In the genomic region with DNA sequence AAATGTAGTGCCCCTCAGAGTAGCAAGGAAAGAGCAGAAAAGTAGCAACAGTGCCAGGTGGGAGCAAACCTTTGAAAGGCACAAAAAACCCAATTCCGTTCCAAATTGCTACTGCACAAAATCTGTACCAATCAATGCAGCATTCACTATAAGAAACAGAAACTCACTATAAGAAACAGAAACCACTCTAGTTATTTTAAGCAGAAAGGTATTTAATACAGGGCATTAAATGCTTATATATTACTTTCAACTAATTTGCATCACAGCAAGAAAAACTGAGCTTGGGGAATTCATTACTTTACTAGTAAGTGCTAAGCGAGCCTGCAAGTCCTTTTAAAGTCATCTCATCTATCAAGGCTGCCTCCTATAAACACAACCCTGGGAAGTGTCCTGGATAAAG, we compare ENCODE assay signal across 18 cellular contexts.
A peak's percentile ranks its signal among the peaks of the same experiment; 100 is the strongest.
DNase-seq lines count a peak whose midpoint lies in the region; ATAC-seq and TF ChIP-seq lines count a peak whose summit lies in the region.
"Had no signal": no experiment of that assay in that cellular context is flagged by ENCODE, and none has a peak within 500 bp of the region (broad histone marks: within the 10 kb centered on the region; RNA-seq: fewer than 3 reads in every experiment).

No MANE protein-coding gene starts in this region.

- H3K4me3 ChIP-seq in OCI-LY3 (ENCODE audit: low read length) = no peak overlapping the region
- no peak overlapping the region for H3K4me3 ChIP-seq in dorsolateral prefrontal cortex
- H3K4me3 ChIP-seq in SK-N-SH (ENCODE audit: low read depth in 2 of 2, low read length in 1 of 2) = no peak overlapping the region
- H3K4me3 ChIP-seq: K562 had no signal

- H3K27me3 ChIP-seq in OCI-LY3 (ENCODE audit: low read depth, low read length) = no peaks in the 10 kb centered on the region
- H3K27me3 ChIP-seq in dorsolateral prefrontal cortex = peaks cover 0 to 3% (median 0%) of the 10 kb centered on the region in 45 donors
- H3K27me3 ChIP-seq in SK-N-SH (ENCODE audit: insufficient read depth) = no peaks in the 10 kb centered on the region

- H3K9ac ChIP-seq in OCI-LY3 (ENCODE audit: low read length) (no peak overlapping the region), SK-N-SH (no peak overlapping the region)

- H2AFZ ChIP-seq in OCI-LY3 (ENCODE audit: low read depth, low read length) = no peak overlapping the region
- no peak overlapping the region for H2AFZ ChIP-seq in SK-N-SH (ENCODE audit: low read depth)

- H3K4me2 ChIP-seq in OCI-LY3 (ENCODE audit: low read length) (peak overlapping the region; percentile 24; the same call in 1 of the 2 replicates), SK-N-SH (no peak overlapping the region)

- DNase-seq in dorsolateral prefrontal cortex (no peak), DMS53 treated with DMSO at 0.1 percent for 48 hours (lab: John Stamatoyannopoulos, UW; ENCODE audit: unreplicated experiment) (no peak), SK-N-SH (no peak)
- DNase-seq: BE2C; CD4-positive, alpha-beta memory T cell; COR-L47; DMS153; DND-41; GDM1; HCEC 1CT; HFFc6; Karpas-422 had no signal

- intact Hi-C loops in dorsolateral prefrontal cortex (cut with DNase I) = no loop called here

- H3K36me3 ChIP-seq in OCI-LY3 (replicated peaks; ENCODE audit: low read depth, low read length) = no peaks in the 10 kb centered on the region
- H3K36me3 ChIP-seq in SK-N-SH (replicated peaks in 1 of 2; ENCODE audit: control insufficient read depth in 1 of 2, insufficient read depth in 2 of 2, low read length in 1 of 2) = no peaks in the 10 kb centered on the region
- H3K36me3 ChIP-seq: BE2C had no signal

- no peak for TF ChIP-seq EP300 in SK-N-SH (IDR thresholded peaks at IDR 0.05; ENCODE audit: borderline replicate concordance in 1 of 2, low read depth in 1 of 2, low read length in 1 of 2)

- H3K4me1 ChIP-seq in OCI-LY3 (ENCODE audit: low read length) (peaks cover 12% of the 10 kb centered on the region), SK-N-SH (ENCODE audit: control insufficient read depth in 1 of 2, insufficient read depth in 2 of 2, low read depth in 1 of 2, low read length in 1 of 2) (no peaks in the 10 kb centered on the region)
- H3K4me1 ChIP-seq: BE2C had no signal

- H4K20me1 ChIP-seq in OCI-LY3 (ENCODE audit: insufficient read depth, low read length) (no peaks in the 10 kb centered on the region), SK-N-SH (ENCODE audit: insufficient read depth) (no peaks in the 10 kb centered on the region)

- TF ChIP-seq RAD21 in SK-N-SH (IDR thresholded peaks at IDR 0.05; ENCODE audit: low read length) = no peak

- H3K79me2 ChIP-seq in OCI-LY3 (ENCODE audit: low read length) (no peaks in the 10 kb centered on the region), SK-N-SH (ENCODE audit: insufficient read depth) (no peaks in the 10 kb centered on the region)

- TF ChIP-seq CTCF in OCI-LY3 (IDR thresholded peaks at IDR 0.05; ENCODE audit: low read depth, low read length) = no peak
- no peak for TF ChIP-seq CTCF in dorsolateral prefrontal cortex (IDR thresholded peaks at IDR 0.05 in 54 of 56, conservative IDR thresholded peaks at IDR 0.05 in 2 of 56; ENCODE audit: low read depth in 1 of 56, partially characterized antibody in 56 of 56)
- TF ChIP-seq CTCF in SK-N-SH (IDR thresholded peaks at IDR 0.05) = no peak

- H3F3A ChIP-seq in SK-N-SH (replicated peaks; ENCODE audit: insufficient read depth) = no peaks in the 10 kb centered on the region

- CTCF ChIA-PET in SK-N-SH (lab: Yijun Ruan, JAX) = interaction anchor here (0.6 kb wide), 1 partner anchor 21 kb away, joined by 3 read pairs; no protein-coding TSS in a partner anchor

- POLR2A ChIA-PET in SK-N-SH (lab: Yijun Ruan, JAX) = no interaction called here

- H3K9me2 ChIP-seq in SK-N-SH = no peaks in the 10 kb centered on the region

- 0% methylated on average over 2 of the region's 2 CpGs for WGBS in SK-N-SH (ENCODE audit: low lambda C conversion rate)

- H3K9me3 ChIP-seq in OCI-LY3 (ENCODE audit: insufficient read depth, low read length) (no peaks in the 10 kb centered on the region), SK-N-SH (no peaks in the 10 kb centered on the region)
- H3K9me3 ChIP-seq: BE2C had no signal

- H3K27ac ChIP-seq in OCI-LY3 (ENCODE audit: low read length) = peak overlapping the region; percentile 60; the same call in 1 of the 2 replicates
- no peak overlapping the region for H3K27ac ChIP-seq in dorsolateral prefrontal cortex
- H3K27ac ChIP-seq in SK-N-SH (ENCODE audit: low read depth in 2 of 2, low read length in 1 of 2) = no peak overlapping the region
- H3K27ac ChIP-seq: C4-2B had no signal

- peak; percentile 64 for ATAC-seq in GM18873 (IDR thresholded peaks at IDR 0.05; ENCODE audit: low FRiP score, unreplicated experiment)
- peak; percentile 60 for ATAC-seq in GM21390 (IDR thresholded peaks at IDR 0.05; ENCODE audit: unreplicated experiment)
- peak; percentile 48 for ATAC-seq in HG03196 (IDR thresholded peaks at IDR 0.05; ENCODE audit: unreplicated experiment)
- ATAC-seq: K562 had no signal

TF ChIP-seq in SK-N-SH, 30 proteins besides CTCF, POLR2A, EP300 and RAD21:
- TF ChIP-seq, protein P1, sequence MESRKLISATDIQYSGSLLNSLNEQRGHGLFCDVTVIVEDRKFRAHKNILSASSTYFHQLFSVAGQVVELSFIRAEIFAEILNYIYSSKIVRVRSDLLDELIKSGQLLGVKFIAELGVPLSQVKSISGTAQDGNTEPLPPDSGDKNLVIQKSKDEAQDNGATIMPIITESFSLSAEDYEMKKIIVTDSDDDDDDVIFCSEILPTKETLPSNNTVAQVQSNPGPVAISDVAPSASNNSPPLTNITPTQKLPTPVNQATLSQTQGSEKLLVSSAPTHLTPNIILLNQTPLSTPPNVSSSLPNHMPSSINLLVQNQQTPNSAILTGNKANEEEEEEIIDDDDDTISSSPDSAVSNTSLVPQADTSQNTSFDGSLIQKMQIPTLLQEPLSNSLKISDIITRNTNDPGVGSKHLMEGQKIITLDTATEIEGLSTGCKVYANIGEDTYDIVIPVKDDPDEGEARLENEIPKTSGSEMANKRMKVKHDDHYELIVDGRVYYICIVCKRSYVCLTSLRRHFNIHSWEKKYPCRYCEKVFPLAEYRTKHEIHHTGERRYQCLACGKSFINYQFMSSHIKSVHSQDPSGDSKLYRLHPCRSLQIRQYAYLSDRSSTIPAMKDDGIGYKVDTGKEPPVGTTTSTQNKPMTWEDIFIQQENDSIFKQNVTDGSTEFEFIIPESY (IDR thresholded peaks at IDR 0.05; ENCODE audit: borderline replicate concordance, low read depth) = no peak
- TF ChIP-seq POLR2AphosphoS5 (IDR thresholded peaks at IDR 0.05; ENCODE audit: low read depth, low read length) = no peak
- TF ChIP-seq, protein P2, sequence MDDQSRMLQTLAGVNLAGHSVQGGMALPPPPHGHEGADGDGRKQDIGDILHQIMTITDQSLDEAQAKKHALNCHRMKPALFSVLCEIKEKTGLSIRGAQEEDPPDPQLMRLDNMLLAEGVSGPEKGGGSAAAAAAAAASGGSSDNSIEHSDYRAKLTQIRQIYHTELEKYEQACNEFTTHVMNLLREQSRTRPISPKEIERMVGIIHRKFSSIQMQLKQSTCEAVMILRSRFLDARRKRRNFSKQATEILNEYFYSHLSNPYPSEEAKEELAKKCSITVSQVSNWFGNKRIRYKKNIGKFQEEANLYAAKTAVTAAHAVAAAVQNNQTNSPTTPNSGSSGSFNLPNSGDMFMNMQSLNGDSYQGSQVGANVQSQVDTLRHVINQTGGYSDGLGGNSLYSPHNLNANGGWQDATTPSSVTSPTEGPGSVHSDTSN (IDR thresholded peaks at IDR 0.05) = no peak
- no peak for TF ChIP-seq SIN3A (IDR thresholded peaks at IDR 0.05; ENCODE audit: borderline replicate concordance, low read depth, low read length)
- TF ChIP-seq YY1 (IDR thresholded peaks at IDR 0.05; ENCODE audit: low read depth) = no peak
- no peak for TF ChIP-seq RFX5 (IDR thresholded peaks at IDR 0.05; ENCODE audit: low read length)
- no peak for TF ChIP-seq JUND (IDR thresholded peaks at IDR 0.05)
- TF ChIP-seq ELF1 (IDR thresholded peaks at IDR 0.05) = no peak
- no peak for TF ChIP-seq FOXJ3 (CRISPR knock-in tag; IDR thresholded peaks at IDR 0.05)
- no peak for TF ChIP-seq TEAD4 (IDR thresholded peaks at IDR 0.05; ENCODE audit: borderline replicate concordance, insufficient read depth)
- no peak for TF ChIP-seq RXRA (IDR thresholded peaks at IDR 0.05; ENCODE audit: borderline replicate concordance, low read depth)
